ENCODE assay signal across 8 cellular contexts in genomic region chr19:13839193-13839937, GRCh38. TPM values are rescaled to one million over a fixed set of nuclear protein-coding genes. Genes with fewer than 3 reads are reported as not detected.
DNase-seq lines count a peak whose midpoint lies in the region; ATAC-seq, FAIRE-seq and TF ChIP-seq lines count a peak whose summit lies in the region.

No MANE protein-coding gene starts in this region.

- intact Hi-C loops in posterior vena cava (cut with DNase I) = no loop called here

- ATAC-seq in HG02852 (IDR thresholded peaks at IDR 0.05; ENCODE audit: unreplicated experiment) = peak; percentile 36

- peak overlapping the region; percentile 99 for H3K27ac ChIP-seq in urinary bladder (ENCODE audit: low read depth)

- no peaks in the 10 kb centered on the region for H3K4me1 ChIP-seq in urinary bladder (ENCODE audit: insufficient read depth)

- H3K4me3 ChIP-seq in urinary bladder (ENCODE audit: low read depth, low read length) = peak overlapping the region; percentile 94

- DNase-seq in GM12891 (ENCODE audit: insufficient read length, low spot score) (peak; percentile 76), SHP77 treated with DMSO at 0.1 percent for 48 hours (lab: John Stamatoyannopoulos, UW) (peak; percentile 50), foreskin melanocyte (peak; percentile 83), posterior vena cava (ENCODE audit: low spot score) (peak; percentile 98), NCI-H2196 (lab: John Stamatoyannopoulos, UW; ENCODE audit: unreplicated experiment) (no peak)
- peak; percentile 94 for DNase-seq in activated effector memory CD4-positive, alpha-beta T cell treated with anti-CD3 and anti-CD28 coated beads, Interleukin-2, amount 50 U/mL, for 16 hours

- no peak; the same call in 1 of the 2 replicates for TF ChIP-seq POLR2A in GM12891 (IDR thresholded peaks at IDR 0.05; ENCODE audit: low read depth, low read length)

- peak; percentile 96 for FAIRE-seq in GM12891 (lab: Jason Lieb, UNC)

- WGBS in urinary bladder = 2% methylated on average over 31 of the region's 31 CpGs

- no peaks in the 10 kb centered on the region for H3K36me3 ChIP-seq in urinary bladder (ENCODE audit: insufficient read depth)

TF ChIP-seq in GM12891, 5 proteins besides CTCF, POLR2A, EP300 and RAD21:
- TF ChIP-seq SPI1 (IDR thresholded peaks at IDR 0.05; ENCODE audit: low read depth, low read length) = peak; percentile 48; the same call in 1 of the 2 replicates
- TF ChIP-seq POU2F2 (IDR thresholded peaks at IDR 0.05; ENCODE audit: low read depth, low read length) = no peak; the same call in 1 of the 2 replicates
- peak; percentile 82; the same call in 1 of the 2 replicates for TF ChIP-seq TAF1 (IDR thresholded peaks at IDR 0.05; ENCODE audit: low read depth, low read length)
- TF ChIP-seq PAX5 (IDR thresholded peaks at IDR 0.05; ENCODE audit: insufficient read depth, low read length, severe bottlenecking) = no peak
- TF ChIP-seq POLR2AphosphoS5 (IDR thresholded peaks at IDR 0.05; ENCODE audit: low read depth, low read length) = peak; percentile 70

RNA-seq across cellular contexts. Expression of gene NANOS3, which starts 37.6 kb away (rescaled TPM):
- 2.0 TPM for polyA plus RNA-seq in GM12891 (2012; ENCODE audit: low read depth, missing spikeins)
- total RNA-seq in posterior vena cava = under 1 TPM in 1 of 2 donors, not detected in 1; 1.00 TPM
- total RNA-seq in urinary bladder = not detected
- 0.57 TPM for polyA plus RNA-seq in urinary bladder

RNA-seq across cellular contexts. Expression of gene ZSWIM4, which starts 44.1 kb away (rescaled TPM):
- polyA plus RNA-seq in GM12891 (2012; ENCODE audit: low read depth, missing spikeins) = 4.1 TPM
- total RNA-seq in posterior vena cava = 1 to 10 TPM; 2.5 to 7.8 TPM
- 2.5 TPM for total RNA-seq in urinary bladder
- polyA plus RNA-seq in urinary bladder = 2.2 TPM
